16 cellular contexts compared by ENCODE assay signal in genomic region chr15:42994546-42994945, GRCh38.
DNase-seq lines count a peak whose midpoint lies in the region; ATAC-seq and TF ChIP-seq lines count a peak whose summit lies in the region.
"Had no signal": no experiment of that assay in that cellular context is flagged by ENCODE, and none has a peak within 500 bp of the region (broad histone marks: within the 10 kb centered on the region; RNA-seq: fewer than 3 reads in every experiment).

No MANE protein-coding gene starts in this region.

- peaks cover 6 to 19% of the 10 kb centered on the region in 2 experiments; a peak in 2 of 3 replicates for H3K36me3 ChIP-seq in HEK293 (ENCODE audit: control insufficient read depth in 2 of 2, insufficient read depth in 1 of 2, low read length in 2 of 2)
- H3K36me3 ChIP-seq in CD8-positive, alpha-beta T cell (ENCODE audit: insufficient read depth, low read length): no peaks in the 10 kb centered on the region

- H3K4me1 ChIP-seq in HEK293 (ENCODE audit: control insufficient read depth, insufficient read depth, low read length): no peaks in the 10 kb centered on the region
- H3K4me1 ChIP-seq in CD8-positive, alpha-beta T cell (ENCODE audit: insufficient read depth, low read length): no peaks in the 10 kb centered on the region
- H3K4me1 ChIP-seq: upper lobe of left lung had no signal

- CTCF ChIA-PET in HEK293 (lab: Yijun Ruan, JAX): no interaction called here
- CTCF ChIA-PET in CD8-positive, alpha-beta T cell (lab: Charles Lee): no interaction called here

- H3K36me3 Mint-ChIP-seq in naive thymus-derived CD8-positive, alpha-beta T cell: peaks cover 4 to 76% (median 23%) of the 10 kb centered on the region in 3 donors
- peaks cover 62% of the 10 kb centered on the region for H3K36me3 Mint-ChIP-seq in CD8-positive, alpha-beta T cell
- H3K36me3 Mint-ChIP-seq: activated naive CD4-positive, alpha-beta T cell treated with anti-CD3 and anti-CD28 coated beads, Interleukin-2, amount 50 U/mL, for 72 hours had no signal

- H3K9me3 ChIP-seq in HEK293 (ENCODE audit: control insufficient read depth, insufficient read depth, low read depth, low read length): no peaks in the 10 kb centered on the region
- H3K9me3 ChIP-seq in CD8-positive, alpha-beta T cell (ENCODE audit: low read length): no peaks in the 10 kb centered on the region
- H3K9me3 ChIP-seq: heart left ventricle, upper lobe of left lung had no signal

- H3K4me3 ChIP-seq in HEK293 (ENCODE audit: low read depth, low read length): no peak overlapping the region
- no peak overlapping the region for H3K4me3 ChIP-seq in CD8-positive, alpha-beta T cell (ENCODE audit: low read depth, low read length)
- H3K4me3 ChIP-seq: heart left ventricle, upper lobe of left lung had no signal

- H3K27me3 Mint-ChIP-seq in naive thymus-derived CD8-positive, alpha-beta T cell: no peaks in the 10 kb centered on the region
- no peaks in the 10 kb centered on the region for H3K27me3 Mint-ChIP-seq in CD8-positive, alpha-beta T cell (ENCODE audit: low read depth)

- peak; percentile 36 for DNase-seq in AG08395 (ENCODE audit: low spot score)
- DNase-seq in astrocyte of the hippocampus (ENCODE audit: low read depth, low spot score): peak; percentile 41
- peak; percentile 84 for DNase-seq in iris pigment epithelial cell (ENCODE audit: low read depth)
- no peak for DNase-seq in NCI-H1436 treated with DMSO at 0.1 percent for 48 hours (lab: John Stamatoyannopoulos, UW)
- no peak for DNase-seq in naive thymus-derived CD8-positive, alpha-beta T cell
- DNase-seq in CD8-positive, alpha-beta T cell: no peak
- DNase-seq in NCI-H187 (lab: John Stamatoyannopoulos, UW): no peak
- DNase-seq: activated CD4-positive, alpha-beta T cell treated with anti-CD3 and anti-CD28 coated beads for 4 hours; Calu3; heart left ventricle; NCI-H187 treated with DMSO at 0.1 percent for 48 hours; NCI-H510A; stimulated activated naive CD4-positive, alpha-beta T cell treated with Interleukin-2 at 50 U/mL for 16 hours; upper lobe of left lung had no signal

- intact Hi-C loops in CD8-positive, alpha-beta T cell (cut with DNase I, micrococcal nuclease): no loop called here

- H3K4me1 Mint-ChIP-seq in naive thymus-derived CD8-positive, alpha-beta T cell: peaks cover 0 to 2% (median 0%) of the 10 kb centered on the region in 4 donors
- no peaks in the 10 kb centered on the region for H3K4me1 Mint-ChIP-seq in CD8-positive, alpha-beta T cell (ENCODE audit: low read depth)

- no peak for ATAC-seq in naive thymus-derived CD8-positive, alpha-beta T cell
- ATAC-seq in CD8-positive, alpha-beta T cell: no peak
- ATAC-seq: activated naive CD4-positive, alpha-beta T cell treated with anti-CD3 and anti-CD28 coated beads, Interleukin-2, amount 50 U/mL, for 72 hours had no signal

- peak overlapping the region in 2 of 10 donors; percentile 24 to 50 for H3K27ac Mint-ChIP-seq in naive thymus-derived CD8-positive, alpha-beta T cell
- no peak overlapping the region for H3K27ac Mint-ChIP-seq in CD8-positive, alpha-beta T cell
- H3K27ac Mint-ChIP-seq: activated naive CD4-positive, alpha-beta T cell treated with anti-CD3 and anti-CD28 coated beads, Interleukin-2, amount 50 U/mL, for 72 hours had no signal

- H3K9me3 Mint-ChIP-seq in naive thymus-derived CD8-positive, alpha-beta T cell: no peaks in the 10 kb centered on the region
- no peaks in the 10 kb centered on the region for H3K9me3 Mint-ChIP-seq in CD8-positive, alpha-beta T cell
- H3K9me3 Mint-ChIP-seq: activated naive CD4-positive, alpha-beta T cell treated with anti-CD3 and anti-CD28 coated beads, Interleukin-2, amount 50 U/mL, for 72 hours had no signal

- no peak for TF ChIP-seq CTCF in HEK293 (tag by site-specific recombination; IDR thresholded peaks at IDR 0.05)
- TF ChIP-seq CTCF in CD8-positive, alpha-beta T cell (IDR thresholded peaks at IDR 0.05): no peak

- no peak overlapping the region for H3K4me3 Mint-ChIP-seq in naive thymus-derived CD8-positive, alpha-beta T cell
- no peak overlapping the region for H3K4me3 Mint-ChIP-seq in CD8-positive, alpha-beta T cell

- POLR2A ChIA-PET in HEK293 (lab: Yijun Ruan, JAX): interaction anchor here (0.7 kb wide), 1 partner anchor 29 kb away, joined by 6 read pairs; no protein-coding TSS in a partner anchor
- POLR2A ChIA-PET in naive thymus-derived CD8-positive, alpha-beta T cell (lab: Charles Lee): interaction anchor here (0.6 to 0.7 kb wide), 2 partner anchors 16 to 56 kb away, joined by 4 to 6 read pairs; no protein-coding TSS in a partner anchor
- POLR2A ChIA-PET in CD8-positive, alpha-beta T cell (lab: Charles Lee): no interaction called here

- H3K27me3 ChIP-seq in CD8-positive, alpha-beta T cell (ENCODE audit: insufficient read depth, low read length): no peaks in the 10 kb centered on the region
- H3K27me3 ChIP-seq: heart left ventricle, upper lobe of left lung had no signal

- H3K27ac ChIP-seq in HEK293 (ENCODE audit: extremely low read depth, low read depth, low read length): no peak overlapping the region
- no peak overlapping the region for H3K27ac ChIP-seq in CD8-positive, alpha-beta T cell (ENCODE audit: low read depth, low read length)
- H3K27ac ChIP-seq: heart left ventricle, upper lobe of left lung had no signal

TF ChIP-seq in HEK293, 187 proteins besides CTCF, POLR2A, EP300 and RAD21:
- no peak for TF ChIP-seq ZNF112 (tag by site-specific recombination; IDR thresholded peaks at IDR 0.05)
- no peak for TF ChIP-seq ZNF23 (tag by site-specific recombination; IDR thresholded peaks at IDR 0.05; ENCODE audit: borderline replicate concordance)
- TF ChIP-seq TRIM28 (IDR thresholded peaks at IDR 0.05; ENCODE audit: borderline replicate concordance, low read length): no peak
- TF ChIP-seq ZFP3 (tag by site-specific recombination; IDR thresholded peaks at IDR 0.05; ENCODE audit: low read depth): no peak
- peak; percentile 76 for TF ChIP-seq PRDM4 (tag by site-specific recombination; IDR thresholded peaks at IDR 0.05)

Comparison
In these comparisons a context has a peak if more than half of its experiments do, and no peak if none do; other contexts are left out.
1. DNase-seq: peak in AG08395 (single experiment), astrocyte of the hippocampus (single experiment) and iris pigment epithelial cell (single experiment); none in NCI-H1436 treated with DMSO at 0.1 percent for 48 hours (single experiment), naive thymus-derived CD8-positive, alpha-beta T cell (0 of 10), CD8-positive, alpha-beta T cell (0 of 7) and NCI-H187 (0 of 2).